Comparison of ENCODE assay signal across 8 cellular contexts in genomic region chr15:45586990-45587860, GRCh38. TPM values are rescaled to one million over a fixed set of nuclear protein-coding genes. Genes with fewer than 3 reads are reported as not detected.
DNase-seq lines count a peak whose midpoint lies in the region; TF ChIP-seq lines count a peak whose summit lies in the region.

Gene BLOC1S6, plus strand, starts transcription at chr15:45587379. Its CDS starts 65 bp downstream, at chr15:45587444.

- TF ChIP-seq CTCF in fibroblast of the aortic adventitia (IDR thresholded peaks at IDR 0.05; ENCODE audit: insufficient read depth, low read length) (no peak), nephron (IDR thresholded peaks at IDR 0.05; ENCODE audit: unreplicated experiment in 3 of 3) (no peak)

- peaks cover 1% of the 10 kb centered on the region for H3K36me3 Mint-ChIP-seq in nephron (ENCODE audit: low read depth)
- peaks cover 2% of the 10 kb centered on the region for H3K36me3 Mint-ChIP-seq in stimulated activated naive CD8-positive, alpha-beta T cell treated with anti-CD3 and anti-CD28 coated beads, Interleukin-15, Interleukin-2, amounts not matched to agents 100 ng/mL and 50 ng/mL, for 24 hours (ENCODE audit: low read depth)

- peak within 1 kb of the TSS; percentile 98 for H3K9ac ChIP-seq in GM23248

- H3K4me1 ChIP-seq in GM23248 (ENCODE audit: insufficient read depth) = peaks cover 29% of the 10 kb centered on the region

- H3K27me3 Mint-ChIP-seq in nephron (ENCODE audit: low read depth) = no peaks in the 10 kb centered on the region
- no peaks in the 10 kb centered on the region for H3K27me3 Mint-ChIP-seq in stimulated activated naive CD8-positive, alpha-beta T cell treated with anti-CD3 and anti-CD28 coated beads, Interleukin-15, Interleukin-2, amounts not matched to agents 100 ng/mL and 50 ng/mL, for 24 hours

- peak; percentile 93 for DNase-seq in Daoy (ENCODE audit: low read depth)
- peak; percentile 94 for DNase-seq in GM23248
- peak; percentile 61 to 73 for DNase-seq in Kasumi-1 (lab: John Stamatoyannopoulos, UW)
- DNase-seq in activated effector memory CD4-positive, alpha-beta T cell treated with Interleukin-2 at 50 U/mL for 16 hours = peak; percentile 81
- peak; percentile 92 for DNase-seq in fibroblast of the aortic adventitia (ENCODE audit: low read depth)

- peak within 1 kb of the TSS; percentile 90 for H2AFZ ChIP-seq in GM23248

- H3K4me1 Mint-ChIP-seq in nephron = peaks cover 23% of the 10 kb centered on the region
- H3K4me1 Mint-ChIP-seq in stimulated activated naive CD8-positive, alpha-beta T cell treated with anti-CD3 and anti-CD28 coated beads, Interleukin-15, Interleukin-2, amounts not matched to agents 100 ng/mL and 50 ng/mL, for 24 hours (ENCODE audit: low read depth) = peaks cover 46% of the 10 kb centered on the region

- H3K27ac ChIP-seq in GM23248 = peak within 1 kb of the TSS; percentile 99

- H3K4me3 Mint-ChIP-seq in nephron = peak within 1 kb of the TSS; percentile 95 to 97 (median 95)
- H3K4me3 Mint-ChIP-seq in stimulated activated naive CD8-positive, alpha-beta T cell treated with anti-CD3 and anti-CD28 coated beads, Interleukin-15, Interleukin-2, amounts not matched to agents 100 ng/mL and 50 ng/mL, for 24 hours = peak within 1 kb of the TSS; percentile 100

- TF ChIP-seq POLR2A in Raji (IDR thresholded peaks at IDR 0.05; ENCODE audit: insufficient read depth, low read depth, low read length) = peak; percentile 89

- peaks cover 22% of the 10 kb centered on the region for H3F3A ChIP-seq in GM23248 (ENCODE audit: insufficient read depth)

- H3K9me3 Mint-ChIP-seq in nephron = no peaks in the 10 kb centered on the region
- no peaks in the 10 kb centered on the region for H3K9me3 Mint-ChIP-seq in stimulated activated naive CD8-positive, alpha-beta T cell treated with anti-CD3 and anti-CD28 coated beads, Interleukin-15, Interleukin-2, amounts not matched to agents 100 ng/mL and 50 ng/mL, for 24 hours

- H3K9me3 ChIP-seq in GM23248 (ENCODE audit: low read depth) = no peaks in the 10 kb centered on the region

- H3K27me3 ChIP-seq in GM23248 (replicated peaks; ENCODE audit: insufficient read depth) = no peaks in the 10 kb centered on the region

- no peaks in the 10 kb centered on the region for H3K36me3 ChIP-seq in GM23248 (ENCODE audit: low read depth)

- H4K20me1 ChIP-seq in GM23248 (ENCODE audit: insufficient read depth) = no peaks in the 10 kb centered on the region; the same call in 1 of the 2 replicates

- in situ Hi-C loops in GM23248 (cut with MboI) = no loop called here

- H3K27ac Mint-ChIP-seq in nephron = peak within 1 kb of the TSS; percentile 100
- H3K27ac Mint-ChIP-seq in stimulated activated naive CD8-positive, alpha-beta T cell treated with anti-CD3 and anti-CD28 coated beads, Interleukin-15, Interleukin-2, amounts not matched to agents 100 ng/mL and 50 ng/mL, for 24 hours = peak within 1 kb of the TSS; percentile 100

- WGBS in GM23248 (ENCODE audit: low coverage in 1 of 2, low lambda C conversion rate in 2 of 2, missing lambda C conversion rate in 2 of 2), 2 experiments = 1% methylated on average over 63 to 68 of the region's 68 CpGs

- H3K79me2 ChIP-seq in GM23248 (ENCODE audit: insufficient read depth) = peaks cover 45% of the 10 kb centered on the region

- H3K4me3 ChIP-seq in GM23248 (peak within 1 kb of the TSS; percentile 93), fibroblast of the aortic adventitia (ENCODE audit: low read depth, low read length) (peak within 1 kb of the TSS; percentile 93)

- H3K9me2 ChIP-seq in GM23248 (ENCODE audit: insufficient read depth) = no peaks in the 10 kb centered on the region

- peak within 1 kb of the TSS; percentile 96 for H3K4me2 ChIP-seq in GM23248 (ENCODE audit: unreplicated experiment)

RNA-seq across cellular contexts. Expression of gene BLOC1S6, which starts in this region (rescaled TPM):
- total RNA-seq in Daoy (2014; rRNA removed; shearing (Covaris generic)) = 67.6 and 73.1 TPM in 2 replicates
- 68.4 and 79.4 TPM in 2 replicates for total RNA-seq in GM23248 (2014; rRNA removed; shearing (Covaris generic))
- 46.3 and 47.6 TPM in 2 replicates for polyA plus RNA-seq in GM23248 (2016; fragmentation: Nextera tagmentation; extraction: Ambion mirVana)
- 105 and 107 TPM in 2 replicates for total RNA-seq in fibroblast of the aortic adventitia (ENCODE audit: low replicate concordance)

Comparison
In these comparisons a context has a peak if more than half of its experiments do, and no peak if none do; other contexts are left out.
1. Peak in every context shown above with its lines: DNase-seq, H3K4me3 ChIP-seq and H3K27ac ChIP-seq.